In genomic region chr18:54873884-54874255, GRCh38 we compare ENCODE assay signal across 18 cellular contexts. TPM values are rescaled to one million over a fixed set of nuclear protein-coding genes. Genes with fewer than 3 reads are reported as not detected.
DNase-seq lines count a peak whose midpoint lies in the region; ATAC-seq and TF ChIP-seq lines count a peak whose summit lies in the region.
"Had no signal": no experiment of that assay in that cellular context is flagged by ENCODE, and none has a peak within 500 bp of the region (broad histone marks: within the 10 kb centered on the region; RNA-seq: fewer than 3 reads in every experiment).

No MANE protein-coding gene starts in this region.

- H3K4me3 ChIP-seq in RWPE2 (ENCODE audit: severe bottlenecking) (no peak overlapping the region), hepatocyte (no peak overlapping the region), thyroid gland (replicated peaks in 1 of 3) (no peak overlapping the region)
- H3K4me3 ChIP-seq: Peyer's patch had no signal

- H2AFZ ChIP-seq in hepatocyte, result no peak overlapping the region

- DNase-seq in HPDE6-E6E7 (ENCODE audit: extremely low spot score) (peak; percentile 2), RWPE2 (ENCODE audit: low spot score) (no peak), hepatocyte (ENCODE audit: low spot score) (peak; percentile 28), neural crest cell (ENCODE audit: low read depth, low spot score) (no peak), left ventricle myocardium superior (no peak), thyroid gland (no peak)
- DNase-seq: BE2C; CD4-positive, alpha-beta memory T cell; DMS79 treated with DMSO at 0.1 percent for 48 hours; IMR-90; NCI-H1092; NCI-H1694 treated with DMSO at 0.1 percent for 48 hours; NCI-H446 treated with DMSO at 0.1 percent for 48 hours; NCI-H774; SIG-M5 had no signal

- no peak for TF ChIP-seq POLR2A in thyroid gland (IDR thresholded peaks at IDR 0.05)

- H3K79me2 ChIP-seq in hepatocyte, result no peaks in the 10 kb centered on the region

- no peak for TF ChIP-seq CTCF in RWPE2 (IDR thresholded peaks at IDR 0.05; ENCODE audit: poor library complexity, severe bottlenecking)
- no peak for TF ChIP-seq CTCF in hepatocyte (IDR thresholded peaks at IDR 0.05; ENCODE audit: poor library complexity)
- TF ChIP-seq CTCF in neural crest cell (conservative IDR thresholded peaks at IDR 0.05), result no peak
- no peak for TF ChIP-seq CTCF in thyroid gland (IDR thresholded peaks at IDR 0.05)

- H3K9me3 Mint-ChIP-seq in neural crest cell, result peaks cover 2% of the 10 kb centered on the region

- H4K20me1 ChIP-seq in hepatocyte (ENCODE audit: insufficient read depth, poor library complexity, severe bottlenecking), result no peaks in the 10 kb centered on the region

- H3K4me3 Mint-ChIP-seq in neural crest cell, result no peak overlapping the region
- H3K4me3 Mint-ChIP-seq: CD4-positive, alpha-beta memory T cell had no signal

- no peaks in the 10 kb centered on the region for H3K36me3 ChIP-seq in RWPE2 (ENCODE audit: low read depth)
- no peaks in the 10 kb centered on the region for H3K36me3 ChIP-seq in hepatocyte (replicated peaks; ENCODE audit: insufficient read depth, low read depth)
- H3K36me3 ChIP-seq in thyroid gland, result no peaks in the 10 kb centered on the region
- H3K36me3 ChIP-seq: BE2C, Peyer's patch had no signal

- H3K36me3 Mint-ChIP-seq in neural crest cell (ENCODE audit: low read depth), result no peaks in the 10 kb centered on the region
- H3K36me3 Mint-ChIP-seq: CD4-positive, alpha-beta memory T cell had no signal

- H3K27ac ChIP-seq in RWPE2 (ENCODE audit: poor library complexity, severe bottlenecking) (no peak overlapping the region), hepatocyte (peak overlapping the region; percentile 10), thyroid gland (no peak overlapping the region)

- ATAC-seq in RWPE2 (ENCODE audit: low read depth) (0 out of 3 replicates have a peak, but pooled peaks have one; percentile 17), GM21576 (IDR thresholded peaks at IDR 0.05; ENCODE audit: unreplicated experiment) (no peak), HG03571 (IDR thresholded peaks at IDR 0.05; ENCODE audit: unreplicated experiment) (no peak), left ventricle myocardium superior (no peak)

- intact Hi-C loops in left ventricle myocardium superior (cut with micrococcal nuclease) (no loop called here), thyroid gland (cut with DNase I) (no loop called here)

- no peaks in the 10 kb centered on the region for H3K27me3 Mint-ChIP-seq in neural crest cell (ENCODE audit: low read depth)
- H3K27me3 Mint-ChIP-seq: CD4-positive, alpha-beta memory T cell had no signal

- whole genome bisulfite sequencing in hepatocyte (ENCODE audit: low lambda C conversion rate, missing lambda C conversion rate), result 66% methylated on average over 2 of the region's 2 CpGs
- 74 to 86% methylated on average over 2 of the region's 2 CpGs for WGBS in thyroid gland, 2 donors

- H3K4me2 ChIP-seq in hepatocyte, result peak overlapping the region; percentile 34

- H3K27me3 ChIP-seq in RWPE2 (ENCODE audit: insufficient read depth, poor library complexity, severe bottlenecking) (no peaks in the 10 kb centered on the region), hepatocyte (no peaks in the 10 kb centered on the region), thyroid gland (no peaks in the 10 kb centered on the region)
- H3K27me3 ChIP-seq: BE2C, Peyer's patch had no signal

- H3K9me3 ChIP-seq in RWPE2 (ENCODE audit: severe bottlenecking), result no peaks in the 10 kb centered on the region
- H3K9me3 ChIP-seq in hepatocyte (ENCODE audit: low read depth), result no peaks in the 10 kb centered on the region
- H3K9me3 ChIP-seq in thyroid gland, result no peaks in the 10 kb centered on the region
- H3K9me3 ChIP-seq: BE2C, Peyer's patch had no signal

- H3K4me1 ChIP-seq in RWPE2 (ENCODE audit: insufficient read depth, poor library complexity, severe bottlenecking) (no peaks in the 10 kb centered on the region), hepatocyte (ENCODE audit: insufficient read depth) (peaks cover 12% of the 10 kb centered on the region), thyroid gland (no peaks in the 10 kb centered on the region)
- H3K4me1 ChIP-seq: BE2C had no signal

- H3K9me2 ChIP-seq in hepatocyte (replicated peaks; ENCODE audit: insufficient read depth), result no peaks in the 10 kb centered on the region

- peak overlapping the region; percentile 48 for H3K27ac Mint-ChIP-seq in neural crest cell (ENCODE audit: unreplicated experiment)
- H3K27ac Mint-ChIP-seq: CD4-positive, alpha-beta memory T cell had no signal

- H3K4me1 Mint-ChIP-seq in neural crest cell, result peaks cover 5% of the 10 kb centered on the region

RNA-seq across cellular contexts. Expression of gene RAB27B, which starts 45.6 kb away (rescaled TPM):
- total RNA-seq in hepatocyte (11.9 and 13.1 TPM in 2 replicates), neural crest cell (0.25 and 0.44 TPM in 2 replicates), left ventricle myocardium superior (0.10 TPM), thyroid gland (under 1 TPM; 0.21 to 0.44 (median 0.37) TPM)
- 4.5 and 5.2 TPM in 2 replicates for polyA plus RNA-seq in hepatocyte

Comparison
In these comparisons a context has a peak if more than half of its experiments do, and no peak if none do; other contexts are left out.
1. DNase-seq: peak in HPDE6-E6E7 (single experiment) and hepatocyte (single experiment); none in RWPE2 (single experiment), neural crest cell (single experiment), left ventricle myocardium superior (single experiment) and thyroid gland (0 of 2).